22 cellular contexts compared by ENCODE assay signal in the genomic region with DNA sequence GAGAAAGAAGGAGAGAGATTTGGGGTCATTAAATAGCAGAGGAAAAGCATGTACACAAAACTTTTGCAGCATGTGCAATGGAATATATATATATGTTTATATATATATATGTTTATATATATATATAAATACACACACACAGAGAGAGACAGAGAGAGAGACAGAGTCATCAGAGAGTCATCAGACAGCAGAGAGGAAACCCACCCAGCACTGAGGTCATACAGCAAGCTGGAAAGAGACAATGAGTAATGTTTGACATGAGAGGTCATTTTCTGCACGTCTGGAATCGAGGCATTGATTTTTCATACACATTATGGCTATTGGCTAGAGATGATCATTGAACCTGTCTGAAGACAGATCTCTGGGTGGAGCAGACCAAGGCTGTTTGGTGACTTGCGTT. TPM values are rescaled to one million over a fixed set of nuclear protein-coding genes. Genes with fewer than 3 reads are reported as not detected.
"Had no signal": no experiment of that assay in that cellular context is flagged by ENCODE, and none has a peak within 500 bp of the region (broad histone marks: within the 10 kb centered on the region; RNA-seq: fewer than 3 reads in every experiment).

No MANE protein-coding gene starts in this region.

- ATAC-seq: heart left ventricle; naive thymus-derived CD4-positive, alpha-beta T cell; psoas muscle; sciatic nerve; stimulated activated memory B cell treated with anti-CD40 and anti-IgM and Interleukin-4, amounts not matched to agents 10 μg/mL and 1 μg/mL and 100 μg/mL, for 72 hours; upper lobe of right lung had no signal

- H3K4me1 Mint-ChIP-seq: naive thymus-derived CD4-positive, alpha-beta T cell; nephron progenitor cell; stimulated activated memory B cell treated with anti-CD40 and anti-IgM and Interleukin-4, amounts not matched to agents 10 μg/mL and 1 μg/mL and 100 μg/mL, for 72 hours had no signal

- H3K27ac Mint-ChIP-seq: naive thymus-derived CD4-positive, alpha-beta T cell; nephron progenitor cell; stimulated activated memory B cell treated with anti-CD40 and anti-IgM and Interleukin-4, amounts not matched to agents 10 μg/mL and 1 μg/mL and 100 μg/mL, for 72 hours; stimulated activated naive CD8-positive, alpha-beta T cell treated with anti-CD3 and anti-CD28 coated beads, Interleukin-15, Interleukin-2, amounts not matched to agents 100 ng/mL and 50 ng/mL, for 24 hours had no signal

- DNase-seq: dorsolateral prefrontal cortex; effector CD8-positive, alpha-beta T cell; heart left ventricle; hippocampal formation; kidney glomerular epithelial cell; mesendoderm; naive thymus-derived CD4-positive, alpha-beta T cell; nephron progenitor cell; psoas muscle; spleen; stimulated activated CD4-positive, alpha-beta T cell treated with anti-CD3 and anti-CD28 coated beads, Interleukin-15, amount 100 ng/mL, for 24 hours; stimulated activated CD4-positive, alpha-beta T cell treated with anti-CD3 and anti-CD28 coated beads, Interleukin-1b, Interleukin-23, amount 100 ng/mL, for 48 hours; stimulated activated CD4-positive, alpha-beta T cell treated with anti-CD3 and anti-CD28 coated beads, Interleukin-4, amount 100 ng/mL, for 24 hours; upper lobe of right lung had no signal

- H3K4me3 Mint-ChIP-seq: naive thymus-derived CD4-positive, alpha-beta T cell; nephron progenitor cell; stimulated activated memory B cell treated with anti-CD40 and anti-IgM and Interleukin-4, amounts not matched to agents 10 μg/mL and 1 μg/mL and 100 μg/mL, for 72 hours; stimulated activated naive CD8-positive, alpha-beta T cell treated with anti-CD3 and anti-CD28 coated beads, Interleukin-15, Interleukin-2, amounts not matched to agents 100 ng/mL and 50 ng/mL, for 24 hours had no signal

- H3K9me3 Mint-ChIP-seq: nephron progenitor cell had no signal

- H3K36me3 Mint-ChIP-seq: stimulated activated memory B cell treated with anti-CD40 and anti-IgM and Interleukin-4, amounts not matched to agents 10 μg/mL and 1 μg/mL and 100 μg/mL, for 72 hours had no signal

RNA-seq across cellular contexts. Expression of a gene that starts 48.9 kb away (rescaled TPM):
- total RNA-seq: frontal cortex; glomerular endothelial cell; heart left ventricle; liver; lung microvascular endothelial cell; naive thymus-derived CD4-positive, alpha-beta T cell; psoas muscle; spleen; upper lobe of right lung; vagina had no signal
